8 cellular contexts compared by ENCODE assay signal in genomic region chr19:2427323-2428026, GRCh38. TPM values are rescaled to one million over a fixed set of nuclear protein-coding genes. Genes with fewer than 3 reads are reported as not detected.
DNase-seq lines count a peak whose midpoint lies in the region; ATAC-seq, FAIRE-seq and TF ChIP-seq lines count a peak whose summit lies in the region.

Gene TIMM13, minus strand, starts transcription at chr19:2427586. Its CDS starts 53 bp downstream, at chr19:2427533.

- TF ChIP-seq CTCF in WTC11 (IDR thresholded peaks at IDR 0.05): no peak
- no peak for TF ChIP-seq CTCF in bronchial epithelial cell (IDR thresholded peaks at IDR 0.05; ENCODE audit: insufficient read depth, low read length, severe bottlenecking)
- TF ChIP-seq CTCF in smooth muscle cell (IDR thresholded peaks at IDR 0.05; ENCODE audit: borderline replicate concordance, insufficient read depth, poor library complexity, severe bottlenecking): no peak

- WGBS in smooth muscle cell (ENCODE audit: low lambda C conversion rate): under 1% methylated on average over 83 of the region's 84 CpGs

- peaks cover 20% of the 10 kb centered on the region for H3K36me3 ChIP-seq in bronchial epithelial cell (ENCODE audit: control insufficient read depth, insufficient read depth, low read length)
- no peaks in the 10 kb centered on the region for H3K36me3 ChIP-seq in smooth muscle cell (ENCODE audit: low read depth)

- CTCF ChIA-PET in WTC11 (lab: Charles Lee): interaction anchor here (0.6 to 3.0 kb wide), 14 partner anchors 12 to 1142 kb away, joined by 3 to 19 read pairs (median 5); partner anchors contain the start of gene LMNB2

- H3K27me3 ChIP-seq in bronchial epithelial cell (ENCODE audit: control insufficient read depth, insufficient read depth, low read length) (no peaks in the 10 kb centered on the region), smooth muscle cell (ENCODE audit: low read depth) (no peaks in the 10 kb centered on the region)

- H3K36me3 Mint-ChIP-seq in WTC11: peaks cover 10% of the 10 kb centered on the region

- peak within 1 kb of the TSS; percentile 90 for H3K27ac ChIP-seq in smooth muscle cell (ENCODE audit: low read depth)

- peak within 1 kb of the TSS; percentile 71 for H2AFZ ChIP-seq in smooth muscle cell (ENCODE audit: low read depth)

- peak within 1 kb of the TSS; percentile 88 for H3K4me3 Mint-ChIP-seq in WTC11

- H3K9me3 ChIP-seq in smooth muscle cell (replicated peaks; ENCODE audit: low read depth): no peaks in the 10 kb centered on the region

- peaks cover 32% of the 10 kb centered on the region for H3K79me2 ChIP-seq in smooth muscle cell (ENCODE audit: low read depth)

- H3K4me3 ChIP-seq in bronchial epithelial cell (ENCODE audit: low read depth, low read length) (peak within 1 kb of the TSS; percentile 95), smooth muscle cell (peak within 1 kb of the TSS; percentile 81)

- POLR2A ChIA-PET in WTC11 (lab: Charles Lee): interaction anchor here (0.6 to 2.4 kb wide), 12 partner anchors 26 to 1113 kb away, joined by 3 to 14 read pairs (median 4); partner anchors contain the start of genes GADD45B, LMNB2 and LSM7

- ATAC-seq in GM19023 (IDR thresholded peaks at IDR 0.05; ENCODE audit: unreplicated experiment) (peak; percentile 83), HG03196 (IDR thresholded peaks at IDR 0.05; ENCODE audit: unreplicated experiment) (peak; percentile 80), WTC11 (peak; percentile 50)

- peaks cover 12% of the 10 kb centered on the region for H3K4me1 ChIP-seq in smooth muscle cell (ENCODE audit: low read depth)

- no peaks in the 10 kb centered on the region for H3K9me3 Mint-ChIP-seq in WTC11

- peak within 1 kb of the TSS; percentile 93 for H3K4me2 ChIP-seq in smooth muscle cell

- H3K27me3 Mint-ChIP-seq in WTC11 (ENCODE audit: low read depth): no peaks in the 10 kb centered on the region

- H3F3A ChIP-seq in smooth muscle cell (ENCODE audit: low read depth): peaks cover 6% of the 10 kb centered on the region

- DNase-seq in AG08396 (ENCODE audit: low spot score): peak; percentile 99
- DNase-seq in NCI-H345 (lab: John Stamatoyannopoulos, UW): peak; percentile 96
- peak; percentile 97 for DNase-seq in WTC11 (ENCODE audit: low spot score)
- peak; percentile 88 for DNase-seq in bronchial epithelial cell (ENCODE audit: low read depth)
- peak; percentile 93 for DNase-seq in iPS-NIHi7 (ENCODE audit: extremely low spot score)
- DNase-seq in smooth muscle cell (lab: John Stamatoyannopoulos, UW; ENCODE audit: unreplicated experiment): peak; percentile 99

- H3K27ac Mint-ChIP-seq in WTC11: peak within 1 kb of the TSS; percentile 97

- H4K20me1 ChIP-seq in smooth muscle cell (ENCODE audit: low read depth): peaks cover 32% of the 10 kb centered on the region

- FAIRE-seq in bronchial epithelial cell (lab: Jason Lieb, UNC): peak; percentile 18

- peaks cover 27% of the 10 kb centered on the region for H3K4me1 Mint-ChIP-seq in WTC11

- H3K9ac ChIP-seq in smooth muscle cell (ENCODE audit: low read depth): peak within 1 kb of the TSS; percentile 94

TF ChIP-seq in WTC11, 78 proteins besides CTCF, POLR2A, EP300 and RAD21 (continues in another document):
- TF ChIP-seq ZNF263 (CRISPR knock-in tag; IDR thresholded peaks at IDR 0.05; ENCODE audit: low read depth) (0 out of 2 replicates have a peak, but pooled peaks have one; percentile 3), PREB (CRISPR knock-in tag; IDR thresholded peaks at IDR 0.05; ENCODE audit: borderline replicate concordance) (no peak), CBFB (CRISPR knock-in tag; IDR thresholded peaks at IDR 0.05; ENCODE audit: low read depth) (0 out of 2 replicates have a peak, but pooled peaks have one; percentile 29), ZNF425 (CRISPR knock-in tag; conservative IDR thresholded peaks at IDR 0.05) (no peak), TEAD4 (CRISPR knock-in tag; IDR thresholded peaks at IDR 0.05) (no peak), ZNF671 (CRISPR knock-in tag; IDR thresholded peaks at IDR 0.05) (peak; percentile 45; the same call in 1 of the 2 replicates), HMGA2 (CRISPR knock-in tag; IDR thresholded peaks at IDR 0.05) (no peak), ATF6 (CRISPR knock-in tag; IDR thresholded peaks at IDR 0.05) (no peak), EMX1 (CRISPR knock-in tag; IDR thresholded peaks at IDR 0.05) (no peak; the same call in 1 of the 2 replicates), ESRRA (CRISPR knock-in tag; IDR thresholded peaks at IDR 0.05; ENCODE audit: borderline replicate concordance) (no peak; the same call in 1 of the 2 replicates), ZNF317 (CRISPR knock-in tag; IDR thresholded peaks at IDR 0.05; ENCODE audit: borderline replicate concordance, low read depth) (0 out of 2 replicates have a peak, but pooled peaks have one; percentile 29), NFATC4 (CRISPR knock-in tag; IDR thresholded peaks at IDR 0.05) (peak; percentile 44), MLX (CRISPR knock-in tag; IDR thresholded peaks at IDR 0.05) (0 out of 2 replicates have a peak, but pooled peaks have one; percentile 12), GRHL2 (CRISPR knock-in tag; IDR thresholded peaks at IDR 0.05; ENCODE audit: insufficient replicate concordance, severe bottlenecking) (no peak), CREB1 (CRISPR knock-in tag; IDR thresholded peaks at IDR 0.05) (0 out of 2 replicates have a peak, but pooled peaks have one; percentile 37), GABPB1 (CRISPR knock-in tag; IDR thresholded peaks at IDR 0.05) (peak; percentile 90)

RNA-seq across cellular contexts. Expression of gene TIMM13, which starts in this region (rescaled TPM):
- total RNA-seq in WTC11 (2021) (296 to 342 TPM (median 309 TPM) in 3 replicates), bronchial epithelial cell (39.5 and 44.9 TPM in 2 replicates), smooth muscle cell (14.1 and 20.0 TPM in 2 replicates)
- 107 and 119 TPM in 2 replicates for polyA plus RNA-seq in smooth muscle cell

Comparison
In these comparisons a context has a peak if more than half of its experiments do, and no peak if none do; other contexts are left out.
1. Peak in every context shown above with its lines: DNase-seq, ATAC-seq, H3K4me3 ChIP-seq and H3K27ac ChIP-seq.